2 cellular contexts compared by ENCODE assay signal in the genomic region with DNA sequence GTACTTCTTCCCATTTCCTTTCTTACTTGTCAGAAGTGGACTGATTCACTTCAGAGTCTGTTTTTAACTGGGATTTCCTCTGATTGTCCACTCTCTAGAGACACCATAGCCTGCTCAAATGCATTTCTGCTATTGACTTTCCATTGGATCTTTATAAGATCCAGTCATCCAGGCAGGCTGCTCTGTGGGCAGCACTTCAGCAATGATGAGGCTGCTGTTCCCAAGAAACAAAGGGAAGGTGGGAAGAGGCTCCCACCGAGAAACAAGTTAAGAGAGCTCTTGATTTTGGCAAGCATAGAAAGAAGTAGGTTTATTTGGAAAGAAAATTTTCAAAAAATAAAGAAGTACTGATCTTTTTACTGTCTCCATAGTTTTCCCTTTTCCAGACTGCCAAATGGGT.
TF ChIP-seq lines count a peak whose summit lies in the region.

No MANE protein-coding gene starts in this region.

TF ChIP-seq in GM23338, 12 proteins besides CTCF, POLR2A, EP300 and RAD21:
- TF ChIP-seq, protein P1, sequence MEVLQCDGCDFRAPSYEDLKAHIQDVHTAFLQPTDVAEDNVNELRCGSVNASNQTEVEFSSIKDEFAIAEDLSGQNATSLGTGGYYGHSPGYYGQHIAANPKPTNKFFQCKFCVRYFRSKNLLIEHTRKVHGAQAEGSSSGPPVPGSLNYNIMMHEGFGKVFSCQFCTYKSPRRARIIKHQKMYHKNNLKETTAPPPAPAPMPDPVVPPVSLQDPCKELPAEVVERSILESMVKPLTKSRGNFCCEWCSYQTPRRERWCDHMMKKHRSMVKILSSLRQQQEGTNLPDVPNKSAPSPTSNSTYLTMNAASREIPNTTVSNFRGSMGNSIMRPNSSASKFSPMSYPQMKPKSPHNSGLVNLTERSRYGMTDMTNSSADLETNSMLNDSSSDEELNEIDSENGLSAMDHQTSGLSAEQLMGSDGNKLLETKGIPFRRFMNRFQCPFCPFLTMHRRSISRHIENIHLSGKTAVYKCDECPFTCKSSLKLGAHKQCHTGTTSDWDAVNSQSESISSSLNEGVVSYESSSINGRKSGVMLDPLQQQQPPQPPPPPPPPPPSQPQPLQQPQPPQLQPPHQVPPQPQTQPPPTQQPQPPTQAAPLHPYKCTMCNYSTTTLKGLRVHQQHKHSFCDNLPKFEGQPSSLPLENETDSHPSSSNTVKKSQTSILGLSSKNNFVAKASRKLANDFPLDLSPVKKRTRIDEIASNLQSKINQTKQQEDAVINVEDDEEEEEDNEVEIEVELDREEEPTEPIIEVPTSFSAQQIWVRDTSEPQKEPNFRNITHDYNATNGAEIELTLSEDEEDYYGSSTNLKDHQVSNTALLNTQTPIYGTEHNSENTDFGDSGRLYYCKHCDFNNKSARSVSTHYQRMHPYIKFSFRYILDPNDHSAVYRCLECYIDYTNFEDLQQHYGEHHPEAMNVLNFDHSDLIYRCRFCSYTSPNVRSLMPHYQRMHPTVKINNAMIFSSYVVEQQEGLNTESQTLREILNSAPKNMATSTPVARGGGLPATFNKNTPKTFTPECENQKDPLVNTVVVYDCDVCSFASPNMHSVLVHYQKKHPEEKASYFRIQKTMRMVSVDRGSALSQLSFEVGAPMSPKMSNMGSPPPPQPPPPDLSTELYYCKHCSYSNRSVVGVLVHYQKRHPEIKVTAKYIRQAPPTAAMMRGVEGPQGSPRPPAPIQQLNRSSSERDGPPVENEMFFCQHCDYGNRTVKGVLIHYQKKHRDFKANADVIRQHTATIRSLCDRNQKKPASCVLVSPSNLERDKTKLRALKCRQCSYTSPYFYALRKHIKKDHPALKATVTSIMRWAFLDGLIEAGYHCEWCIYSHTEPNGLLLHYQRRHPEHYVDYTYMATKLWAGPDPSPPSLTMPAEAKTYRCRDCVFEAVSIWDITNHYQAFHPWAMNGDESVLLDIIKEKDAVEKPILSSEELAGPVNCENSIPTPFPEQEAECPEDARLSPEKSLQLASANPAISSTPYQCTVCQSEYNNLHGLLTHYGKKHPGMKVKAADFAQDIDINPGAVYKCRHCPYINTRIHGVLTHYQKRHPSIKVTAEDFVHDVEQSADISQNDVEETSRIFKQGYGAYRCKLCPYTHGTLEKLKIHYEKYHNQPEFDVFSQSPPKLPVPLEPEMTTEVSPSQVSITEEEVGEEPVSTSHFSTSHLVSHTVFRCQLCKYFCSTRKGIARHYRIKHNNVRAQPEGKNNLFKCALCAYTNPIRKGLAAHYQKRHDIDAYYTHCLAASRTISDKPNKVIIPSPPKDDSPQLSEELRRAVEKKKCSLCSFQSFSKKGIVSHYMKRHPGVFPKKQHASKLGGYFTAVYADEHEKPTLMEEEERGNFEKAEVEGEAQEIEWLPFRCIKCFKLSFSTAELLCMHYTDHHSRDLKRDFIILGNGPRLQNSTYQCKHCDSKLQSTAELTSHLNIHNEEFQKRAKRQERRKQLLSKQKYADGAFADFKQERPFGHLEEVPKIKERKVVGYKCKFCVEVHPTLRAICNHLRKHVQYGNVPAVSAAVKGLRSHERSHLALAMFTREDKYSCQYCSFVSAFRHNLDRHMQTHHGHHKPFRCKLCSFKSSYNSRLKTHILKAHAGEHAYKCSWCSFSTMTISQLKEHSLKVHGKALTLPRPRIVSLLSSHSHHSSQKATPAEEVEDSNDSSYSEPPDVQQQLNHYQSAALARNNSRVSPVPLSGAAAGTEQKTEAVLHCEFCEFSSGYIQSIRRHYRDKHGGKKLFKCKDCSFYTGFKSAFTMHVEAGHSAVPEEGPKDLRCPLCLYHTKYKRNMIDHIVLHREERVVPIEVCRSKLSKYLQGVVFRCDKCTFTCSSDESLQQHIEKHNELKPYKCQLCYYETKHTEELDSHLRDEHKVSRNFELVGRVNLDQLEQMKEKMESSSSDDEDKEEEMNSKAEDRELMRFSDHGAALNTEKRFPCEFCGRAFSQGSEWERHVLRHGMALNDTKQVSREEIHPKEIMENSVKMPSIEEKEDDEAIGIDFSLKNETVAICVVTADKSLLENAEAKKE (CRISPR knock-in tag; IDR thresholded peaks at IDR 0.05) = no peak
- TF ChIP-seq EZH2 (IDR thresholded peaks at IDR 0.05; ENCODE audit: low read depth, unreplicated experiment) (no peak), JUNB (IDR thresholded peaks at IDR 0.05; ENCODE audit: unreplicated experiment) (no peak), CREB1 (CRISPR knock-in tag; IDR thresholded peaks at IDR 0.05; ENCODE audit: low read depth) (no peak), POLR2AphosphoS5 (IDR thresholded peaks at IDR 0.05; ENCODE audit: low read depth) (no peak), NANOG (IDR thresholded peaks at IDR 0.05; ENCODE audit: borderline replicate concordance) (no peak), EZH2phosphoT487 (IDR thresholded peaks at IDR 0.05; ENCODE audit: unreplicated experiment) (no peak), ZNF331 (CRISPR knock-in tag; IDR thresholded peaks at IDR 0.05; ENCODE audit: low read depth) (no peak)
- TF ChIP-seq, protein P2, sequence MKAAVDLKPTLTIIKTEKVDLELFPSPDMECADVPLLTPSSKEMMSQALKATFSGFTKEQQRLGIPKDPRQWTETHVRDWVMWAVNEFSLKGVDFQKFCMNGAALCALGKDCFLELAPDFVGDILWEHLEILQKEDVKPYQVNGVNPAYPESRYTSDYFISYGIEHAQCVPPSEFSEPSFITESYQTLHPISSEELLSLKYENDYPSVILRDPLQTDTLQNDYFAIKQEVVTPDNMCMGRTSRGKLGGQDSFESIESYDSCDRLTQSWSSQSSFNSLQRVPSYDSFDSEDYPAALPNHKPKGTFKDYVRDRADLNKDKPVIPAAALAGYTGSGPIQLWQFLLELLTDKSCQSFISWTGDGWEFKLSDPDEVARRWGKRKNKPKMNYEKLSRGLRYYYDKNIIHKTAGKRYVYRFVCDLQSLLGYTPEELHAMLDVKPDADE (IDR thresholded peaks at IDR 0.05) = no peak
- TF ChIP-seq, protein P3, sequence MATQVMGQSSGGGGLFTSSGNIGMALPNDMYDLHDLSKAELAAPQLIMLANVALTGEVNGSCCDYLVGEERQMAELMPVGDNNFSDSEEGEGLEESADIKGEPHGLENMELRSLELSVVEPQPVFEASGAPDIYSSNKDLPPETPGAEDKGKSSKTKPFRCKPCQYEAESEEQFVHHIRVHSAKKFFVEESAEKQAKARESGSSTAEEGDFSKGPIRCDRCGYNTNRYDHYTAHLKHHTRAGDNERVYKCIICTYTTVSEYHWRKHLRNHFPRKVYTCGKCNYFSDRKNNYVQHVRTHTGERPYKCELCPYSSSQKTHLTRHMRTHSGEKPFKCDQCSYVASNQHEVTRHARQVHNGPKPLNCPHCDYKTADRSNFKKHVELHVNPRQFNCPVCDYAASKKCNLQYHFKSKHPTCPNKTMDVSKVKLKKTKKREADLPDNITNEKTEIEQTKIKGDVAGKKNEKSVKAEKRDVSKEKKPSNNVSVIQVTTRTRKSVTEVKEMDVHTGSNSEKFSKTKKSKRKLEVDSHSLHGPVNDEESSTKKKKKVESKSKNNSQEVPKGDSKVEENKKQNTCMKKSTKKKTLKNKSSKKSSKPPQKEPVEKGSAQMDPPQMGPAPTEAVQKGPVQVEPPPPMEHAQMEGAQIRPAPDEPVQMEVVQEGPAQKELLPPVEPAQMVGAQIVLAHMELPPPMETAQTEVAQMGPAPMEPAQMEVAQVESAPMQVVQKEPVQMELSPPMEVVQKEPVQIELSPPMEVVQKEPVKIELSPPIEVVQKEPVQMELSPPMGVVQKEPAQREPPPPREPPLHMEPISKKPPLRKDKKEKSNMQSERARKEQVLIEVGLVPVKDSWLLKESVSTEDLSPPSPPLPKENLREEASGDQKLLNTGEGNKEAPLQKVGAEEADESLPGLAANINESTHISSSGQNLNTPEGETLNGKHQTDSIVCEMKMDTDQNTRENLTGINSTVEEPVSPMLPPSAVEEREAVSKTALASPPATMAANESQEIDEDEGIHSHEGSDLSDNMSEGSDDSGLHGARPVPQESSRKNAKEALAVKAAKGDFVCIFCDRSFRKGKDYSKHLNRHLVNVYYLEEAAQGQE (IDR thresholded peaks at IDR 0.05; ENCODE audit: unreplicated experiment) = no peak
TF ChIP-seq in GM23338: peak in this region for 0.

TF ChIP-seq in H1, 55 proteins besides CTCF, POLR2A, EP300 and RAD21 (continued from another document):
- TF ChIP-seq, protein P4, sequence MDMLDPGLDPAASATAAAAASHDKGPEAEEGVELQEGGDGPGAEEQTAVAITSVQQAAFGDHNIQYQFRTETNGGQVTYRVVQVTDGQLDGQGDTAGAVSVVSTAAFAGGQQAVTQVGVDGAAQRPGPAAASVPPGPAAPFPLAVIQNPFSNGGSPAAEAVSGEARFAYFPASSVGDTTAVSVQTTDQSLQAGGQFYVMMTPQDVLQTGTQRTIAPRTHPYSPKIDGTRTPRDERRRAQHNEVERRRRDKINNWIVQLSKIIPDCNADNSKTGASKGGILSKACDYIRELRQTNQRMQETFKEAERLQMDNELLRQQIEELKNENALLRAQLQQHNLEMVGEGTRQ (IDR thresholded peaks at IDR 0.05; ENCODE audit: low read length) = no peak
- TF ChIP-seq BCL11A (IDR thresholded peaks at IDR 0.05; ENCODE audit: low read depth in 2 of 2, low read length in 2 of 2) = no peak
TF ChIP-seq in H1: peak in this region for 0.
